8 cellular contexts compared by ENCODE assay signal in the genomic region with DNA sequence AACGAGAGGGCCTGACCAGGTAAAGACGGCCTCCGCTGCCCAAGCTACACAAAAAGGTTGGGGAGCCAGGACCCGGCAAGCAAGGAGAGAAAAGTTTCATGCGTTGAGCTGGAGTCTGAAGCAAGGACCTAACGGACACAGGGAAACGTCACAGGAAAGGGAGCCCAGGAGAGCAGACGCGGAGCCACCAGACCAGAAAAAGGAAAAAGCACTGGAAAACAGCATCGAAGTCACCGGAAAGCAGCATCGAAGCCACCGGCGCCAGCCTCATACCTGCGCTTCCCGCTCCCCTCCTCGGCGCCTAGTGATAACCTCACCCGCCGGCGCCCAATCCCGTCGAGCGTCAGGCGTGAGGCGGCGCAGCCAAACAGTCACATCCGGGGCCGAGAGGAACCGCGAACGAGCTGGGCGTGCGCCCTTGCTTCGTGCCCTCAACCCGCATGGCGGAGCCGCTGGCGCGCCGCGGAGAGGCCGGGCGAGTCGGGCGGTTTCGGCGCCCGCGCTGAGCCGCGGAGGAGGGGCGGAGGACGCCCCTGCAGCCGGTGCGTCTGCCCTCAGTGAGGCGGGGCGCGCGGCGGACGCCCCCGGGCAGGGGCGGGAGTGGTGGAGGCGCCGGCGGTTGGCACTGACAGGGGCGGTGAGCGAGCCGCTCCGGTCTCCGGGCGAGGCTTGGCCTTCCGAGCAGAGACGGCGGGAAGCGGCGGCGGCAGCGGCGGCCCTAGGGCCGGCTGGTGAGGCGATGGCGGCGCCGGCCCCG. TPM values are rescaled to one million over a fixed set of nuclear protein-coding genes. Genes with fewer than 3 reads are reported as not detected.
DNase-seq lines count a peak whose midpoint lies in the region; ATAC-seq and TF ChIP-seq lines count a peak whose summit lies in the region.

A gene with protein sequence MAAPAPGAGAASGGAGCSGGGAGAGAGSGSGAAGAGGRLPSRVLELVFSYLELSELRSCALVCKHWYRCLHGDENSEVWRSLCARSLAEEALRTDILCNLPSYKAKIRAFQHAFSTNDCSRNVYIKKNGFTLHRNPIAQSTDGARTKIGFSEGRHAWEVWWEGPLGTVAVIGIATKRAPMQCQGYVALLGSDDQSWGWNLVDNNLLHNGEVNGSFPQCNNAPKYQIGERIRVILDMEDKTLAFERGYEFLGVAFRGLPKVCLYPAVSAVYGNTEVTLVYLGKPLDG (plus strand): TSS at position 415 of the 757 bp plus-strand sequence. CDS start 325 bp downstream, at position 740.
A gene (minus strand): TSS at position 309 of the 757 bp plus-strand sequence. CDS start 7,079 bp downstream, outside the sequence.

- peaks cover 47% of the 10 kb centered on the region for H3K4me1 ChIP-seq in CD4-positive, CD25-positive, alpha-beta regulatory T cell (ENCODE audit: control insufficient read depth, insufficient read depth, low read length, poor library complexity, severe bottlenecking)
- H3K4me1 ChIP-seq in left lung: peaks cover 9 to 52% of the 10 kb centered on the region in 2 donors

- H3K27ac Mint-ChIP-seq in CD4-positive, CD25-positive, alpha-beta regulatory T cell: peak within 1 kb of the TSS; percentile 94 to 98 (median 98)
- peak within 1 kb of the TSS; percentile 90 for H3K27ac Mint-ChIP-seq in dendritic cell treated with granulocyte-macrophage colony-stimulating factor and Interleukin-4, amounts not matched to agents 40 ng/mL and 50 ng/mL, for 4 days

- peak within 1 kb of the TSS; percentile 91 for H3K27ac ChIP-seq in CD4-positive, CD25-positive, alpha-beta regulatory T cell (ENCODE audit: insufficient read depth, low read length, poor library complexity, severe bottlenecking)
- H3K27ac ChIP-seq in left lung: peak within 1 kb of the TSS; percentile 62 to 90

- H3K9me3 ChIP-seq in CD4-positive, CD25-positive, alpha-beta regulatory T cell (ENCODE audit: control insufficient read depth in 2 of 2, low read length in 2 of 2): no peaks in the 10 kb centered on the region
- no peaks in the 10 kb centered on the region for H3K9me3 ChIP-seq in left lung

- no peaks in the 10 kb centered on the region for H3K36me3 ChIP-seq in CD4-positive, CD25-positive, alpha-beta regulatory T cell (ENCODE audit: control insufficient read depth, insufficient read depth, low read length)
- H3K36me3 ChIP-seq in left lung: peaks cover 0 to 7% of the 10 kb centered on the region in 2 donors

- peak; percentile 94 to 98 (median 95) for DNase-seq in CD4-positive, CD25-positive, alpha-beta regulatory T cell
- peak; percentile 99 for DNase-seq in NCI-H774 (lab: John Stamatoyannopoulos, UW)
- DNase-seq in activated CD4-positive, alpha-beta T cell treated with anti-CD3 and anti-CD28 coated beads, Interleukin-2, amount 50 U/mL, for 4 hours: peak; percentile 93
- peak; percentile 95 to 99 for DNase-seq in left lung
- peak; percentile 94 for DNase-seq in stimulated activated CD4-positive, alpha-beta T cell treated with anti-CD3 and anti-CD28 coated beads, Interleukin-2, amount 100 ng/mL, for 4 hours (ENCODE audit: low read depth)

- peaks cover 0 to 2% (median 0%) of the 10 kb centered on the region in 7 donors for H3K9me3 Mint-ChIP-seq in CD4-positive, CD25-positive, alpha-beta regulatory T cell
- no peaks in the 10 kb centered on the region for H3K9me3 Mint-ChIP-seq in dendritic cell treated with granulocyte-macrophage colony-stimulating factor and Interleukin-4, amounts not matched to agents 40 ng/mL and 50 ng/mL, for 4 days

- TF ChIP-seq CTCF in left lung (IDR thresholded peaks at IDR 0.05): no peak

- H3K36me3 Mint-ChIP-seq in CD4-positive, CD25-positive, alpha-beta regulatory T cell: no peaks in the 10 kb centered on the region
- peaks cover 48% of the 10 kb centered on the region for H3K36me3 Mint-ChIP-seq in dendritic cell treated with granulocyte-macrophage colony-stimulating factor and Interleukin-4, amounts not matched to agents 40 ng/mL and 50 ng/mL, for 4 days (ENCODE audit: low read depth)

- intact Hi-C loops in dendritic cell treated with granulocyte-macrophage colony-stimulating factor and Interleukin-4, amounts not matched to agents 40 ng/mL and 50 ng/mL, for 4 days (cut with micrococcal nuclease): no loop called here
- intact Hi-C loops in left lung (cut with DNase I): no loop called here

- no peaks in the 10 kb centered on the region for H3K27me3 ChIP-seq in CD4-positive, CD25-positive, alpha-beta regulatory T cell (ENCODE audit: control insufficient read depth, insufficient read depth, low read length)
- no peaks in the 10 kb centered on the region for H3K27me3 ChIP-seq in left lung

- H3K4me3 Mint-ChIP-seq in CD4-positive, CD25-positive, alpha-beta regulatory T cell: peak within 1 kb of the TSS; percentile 97 to 99 (median 98)
- H3K4me3 Mint-ChIP-seq in dendritic cell treated with granulocyte-macrophage colony-stimulating factor and Interleukin-4, amounts not matched to agents 40 ng/mL and 50 ng/mL, for 4 days: peak within 1 kb of the TSS; percentile 97

- H3K4me3 ChIP-seq in CD4-positive, CD25-positive, alpha-beta regulatory T cell (ENCODE audit: low read depth, low read length): peak within 1 kb of the TSS; percentile 98
- peak within 1 kb of the TSS; percentile 88 to 89 for H3K4me3 ChIP-seq in left lung

- peaks cover 18 to 59% (median 30%) of the 10 kb centered on the region in 4 donors for H3K4me1 Mint-ChIP-seq in CD4-positive, CD25-positive, alpha-beta regulatory T cell
- H3K4me1 Mint-ChIP-seq in dendritic cell treated with granulocyte-macrophage colony-stimulating factor and Interleukin-4, amounts not matched to agents 40 ng/mL and 50 ng/mL, for 4 days (ENCODE audit: low read depth): peaks cover 26% of the 10 kb centered on the region

- peak; percentile 92 to 93 for ATAC-seq in CD4-positive, CD25-positive, alpha-beta regulatory T cell (ENCODE audit: low read depth in 2 of 2)
- ATAC-seq in GM19438 (IDR thresholded peaks at IDR 0.05; ENCODE audit: low read depth, unreplicated experiment): peak; percentile 89
- ATAC-seq in HG03571 (IDR thresholded peaks at IDR 0.05; ENCODE audit: unreplicated experiment): peak; percentile 93
- peak; percentile 99 for ATAC-seq in left lung

- H3K27me3 Mint-ChIP-seq in CD4-positive, CD25-positive, alpha-beta regulatory T cell: no peaks in the 10 kb centered on the region
- H3K27me3 Mint-ChIP-seq in dendritic cell treated with granulocyte-macrophage colony-stimulating factor and Interleukin-4, amounts not matched to agents 40 ng/mL and 50 ng/mL, for 4 days: no peaks in the 10 kb centered on the region

RNA-seq across cellular contexts. Expression of the first gene that starts in this region (rescaled TPM):
- 9.1 TPM for total RNA-seq in CD4-positive, CD25-positive, alpha-beta regulatory T cell
- polyA plus RNA-seq in CD4-positive, CD25-positive, alpha-beta regulatory T cell: 1 to 10 TPM; 3.2 to 8.2 (median 4.6) TPM
- 10 to 100 TPM in 1 of 2 donors, 1 to 10 TPM in 1; 8.2 to 10.0 TPM for total RNA-seq in left lung

RNA-seq across cellular contexts. Expression of the second gene that starts in this region (rescaled TPM):
- 32.3 TPM for total RNA-seq in CD4-positive, CD25-positive, alpha-beta regulatory T cell
- 10 to 100 TPM; 34.0 to 46.0 (median 36.4) TPM for polyA plus RNA-seq in CD4-positive, CD25-positive, alpha-beta regulatory T cell
- total RNA-seq in left lung: 10 to 100 TPM; 10.2 to 10.7 TPM

Comparison
In these comparisons a context has a peak if more than half of its experiments do, and no peak if none do; other contexts are left out.
1. Peak in every context shown above with its lines: DNase-seq, ATAC-seq, H3K4me3 ChIP-seq and H3K27ac ChIP-seq.